ENCODE assay signal across 20 cellular contexts in genomic region chr16:3966681-3967080, GRCh38.
DNase-seq lines count a peak whose midpoint lies in the region; ATAC-seq, FAIRE-seq and TF ChIP-seq lines count a peak whose summit lies in the region.
"Had no signal": no experiment of that assay in that cellular context is flagged by ENCODE, and none has a peak within 500 bp of the region (broad histone marks: within the 10 kb centered on the region; RNA-seq: fewer than 3 reads in every experiment).

No MANE protein-coding gene starts in this region.

- H4K8ac ChIP-seq in neuronal stem cell (ENCODE audit: low read depth, low read length) = no peak overlapping the region

- H3K4me2 ChIP-seq in neuronal stem cell (ENCODE audit: insufficient read depth, low read length, poor library complexity, severe bottlenecking) = no peak overlapping the region
- H3K4me2 ChIP-seq: A549 had no signal

- H3K27me3 Mint-ChIP-seq in T-helper 2 cell treated with Interferon-gamma antibody and Interleukin-4, amounts not matched to agents 5 μg/mL and 100 μg/mL, for 36 hours (ENCODE audit: low read depth) = no peaks in the 10 kb centered on the region
- H3K27me3 Mint-ChIP-seq: CD4-positive, alpha-beta T cell had no signal

- H3K18ac ChIP-seq in neuronal stem cell (ENCODE audit: low read length) = no peak overlapping the region

- peaks cover 11% of the 10 kb centered on the region for H3K4me1 Mint-ChIP-seq in T-helper 2 cell treated with Interferon-gamma antibody and Interleukin-4, amounts not matched to agents 5 μg/mL and 100 μg/mL, for 36 hours (ENCODE audit: low read depth)

- no peak for TF ChIP-seq CTCF in lower lobe of right lung (IDR thresholded peaks at IDR 0.05)

- TF ChIP-seq POLR2A in H54 (IDR thresholded peaks at IDR 0.05; ENCODE audit: low read depth, low read length) = no peak

- H3K9me3 ChIP-seq in lower lobe of right lung (no peaks in the 10 kb centered on the region), neuronal stem cell (replicated peaks in 1 of 2; ENCODE audit: control insufficient read depth in 2 of 2, insufficient read depth in 1 of 2, low read depth in 1 of 2, low read length in 2 of 2) (peaks cover 0 to 4% of the 10 kb centered on the region in 2 donors)
- H3K9me3 ChIP-seq: A549, Caco-2, HAP-1 had no signal

- H2BK5ac ChIP-seq in neuronal stem cell (ENCODE audit: low read length) = no peak overlapping the region

- H3K9me3 Mint-ChIP-seq in T-helper 2 cell treated with Interferon-gamma antibody and Interleukin-4, amounts not matched to agents 5 μg/mL and 100 μg/mL, for 36 hours = no peaks in the 10 kb centered on the region

- no peak overlapping the region for H3K4me3 Mint-ChIP-seq in T-helper 2 cell treated with Interferon-gamma antibody and Interleukin-4, amounts not matched to agents 5 μg/mL and 100 μg/mL, for 36 hours
- H3K4me3 Mint-ChIP-seq: CD4-positive, alpha-beta T cell had no signal

- H3K4me3 ChIP-seq in lower lobe of right lung (no peak overlapping the region), neuronal stem cell (ENCODE audit: low read length in 2 of 2) (no peak overlapping the region)
- H3K4me3 ChIP-seq: A549, HAP-1 had no signal

- H3K36me3 Mint-ChIP-seq in T-helper 2 cell treated with Interferon-gamma antibody and Interleukin-4, amounts not matched to agents 5 μg/mL and 100 μg/mL, for 36 hours (ENCODE audit: low read depth) = peaks cover 3% of the 10 kb centered on the region

- no peak overlapping the region for H3K27ac ChIP-seq in lower lobe of right lung
- no peak overlapping the region for H3K27ac ChIP-seq in neuronal stem cell (replicated peaks; ENCODE audit: low read length)
- H3K27ac ChIP-seq: 22Rv1, A549, C4-2B had no signal

- H3K4me1 ChIP-seq in lower lobe of right lung (peaks cover 15% of the 10 kb centered on the region), neuronal stem cell (ENCODE audit: control insufficient read depth in 2 of 2, insufficient read depth in 1 of 2, low read depth in 1 of 2, low read length in 2 of 2) (peaks cover 0 to 2% of the 10 kb centered on the region in 2 donors)
- H3K4me1 ChIP-seq: Caco-2 had no signal

- no peak overlapping the region for H4K91ac ChIP-seq in neuronal stem cell (ENCODE audit: low read depth, low read length, poor library complexity)

- ATAC-seq in lower lobe of right lung (no peak), HG02870 (IDR thresholded peaks at IDR 0.05; ENCODE audit: unreplicated experiment) (no peak)
- ATAC-seq: A549 had no signal

- intact Hi-C loops in lower lobe of right lung (cut with DNase I) = no loop called here

- H3K36me3 ChIP-seq in lower lobe of right lung = peaks cover 29% of the 10 kb centered on the region
- peaks cover 0 to 11% of the 10 kb centered on the region in 2 donors for H3K36me3 ChIP-seq in neuronal stem cell (replicated peaks in 1 of 2; ENCODE audit: control insufficient read depth in 2 of 2, insufficient read depth in 2 of 2, low read length in 2 of 2)

- no CpG with 5 or more reads among the region's 24 CpGs for WGBS in neuronal stem cell (ENCODE audit: extremely low coverage in 2 of 2, insufficient read length in 2 of 2, insufficient replicate concordance in 1 of 2), 2 donors

- H3K27me3 ChIP-seq in lower lobe of right lung (ENCODE audit: low read depth) = no peaks in the 10 kb centered on the region
- H3K27me3 ChIP-seq in neuronal stem cell (ENCODE audit: control insufficient read depth in 3 of 3, insufficient read depth in 3 of 3, low read depth in 1 of 3, low read length in 3 of 3) = no peaks in the 10 kb centered on the region

- H3K27ac Mint-ChIP-seq in T-helper 2 cell treated with Interferon-gamma antibody and Interleukin-4, amounts not matched to agents 5 μg/mL and 100 μg/mL, for 36 hours = peak overlapping the region; percentile 26

- H2BK15ac ChIP-seq in neuronal stem cell (ENCODE audit: low read length) = no peak overlapping the region

- H3K14ac ChIP-seq in neuronal stem cell (ENCODE audit: low read length) = peak overlapping the region; percentile 72

- H3K4ac ChIP-seq in neuronal stem cell (ENCODE audit: low read length) = no peak overlapping the region

- no peak for FAIRE-seq in H54 (lab: Jason Lieb, UNC)
- FAIRE-seq: A549, D721Med, G401.6, GM12891, GM19239, H1 had no signal

- no peak overlapping the region for H2AK5ac ChIP-seq in neuronal stem cell (ENCODE audit: low read depth, low read length)

- no peak for DNase-seq in T-helper 2 cell treated with Interferon-gamma antibody and Interleukin-4, amounts not matched to agents 5 μg/mL and 100 μg/mL, for 36 hours (ENCODE audit: low spot score)
- DNase-seq in T-helper 2 cell (no peak), lower lobe of right lung (peak; percentile 38), neuronal stem cell (ENCODE audit: low spot score) (no peak), H54 (ENCODE audit: insufficient read length, low spot score) (no peak), NCI-H526 treated with DMSO at 0.1 percent for 48 hours (lab: John Stamatoyannopoulos, UW) (no peak)
- DNase-seq: AML-193; Caco-2; CD4-positive, alpha-beta T cell; IMR-90 had no signal

- H3K9ac ChIP-seq in neuronal stem cell (ENCODE audit: low read depth, low read length, poor library complexity) = no peak overlapping the region

- no peak overlapping the region for H2BK12ac ChIP-seq in neuronal stem cell (ENCODE audit: low read length)

- H2AFZ ChIP-seq in neuronal stem cell (ENCODE audit: low read length) = no peak overlapping the region

- H3K23ac ChIP-seq in neuronal stem cell (ENCODE audit: low read depth, low read length, poor library complexity) = peak overlapping the region; percentile 22

- peaks cover 2% of the 10 kb centered on the region for H3K79me1 ChIP-seq in neuronal stem cell (ENCODE audit: low read depth, low read length)

- H2BK120ac ChIP-seq in neuronal stem cell (ENCODE audit: low read depth, low read length) = no peak overlapping the region
